Comparison of ENCODE assay signal across 9 cellular contexts in genomic region chr7:4830176-4830575, GRCh38. TPM values are rescaled to one million over a fixed set of nuclear protein-coding genes. Genes with fewer than 3 reads are reported as not detected.
DNase-seq lines count a peak whose midpoint lies in the region; ATAC-seq and TF ChIP-seq lines count a peak whose summit lies in the region.
"Had no signal": no experiment of that assay in that cellular context is flagged by ENCODE, and none has a peak within 500 bp of the region (broad histone marks: within the 10 kb centered on the region; RNA-seq: fewer than 3 reads in every experiment).

No MANE protein-coding gene starts in this region.

- H3K36me3 Mint-ChIP-seq in brain, result peaks cover 23% of the 10 kb centered on the region
- H3K36me3 Mint-ChIP-seq: activated naive CD8-positive, alpha-beta T cell had no signal

- no peaks in the 10 kb centered on the region for H3K36me3 ChIP-seq in kidney epithelial cell (ENCODE audit: control insufficient read depth, insufficient read depth, low read length)

- peak; percentile 95 to 97 for TF ChIP-seq CTCF in brain (conservative IDR thresholded peaks at IDR 0.05)
- TF ChIP-seq CTCF in kidney epithelial cell (IDR thresholded peaks at IDR 0.05; ENCODE audit: insufficient read depth, low read length, poor library complexity, severe bottlenecking), result peak; percentile 98

- DNase-seq in GDM1 (lab: John Stamatoyannopoulos, UW) (peak; percentile 37), HuH-7 (ENCODE audit: low spot score) (peak; percentile 92), T-helper 9 cell (peak; percentile 13), kidney epithelial cell (ENCODE audit: low read depth) (peak; percentile 21), NOMO-1 treated with DMSO at 0.1 percent for 48 hours (lab: John Stamatoyannopoulos, UW; ENCODE audit: unreplicated experiment) (no peak)
- peak in 2 of 3 donors; percentile 8 to 38 for DNase-seq in stimulated activated CD4-positive, alpha-beta T cell treated with anti-CD3 and anti-CD28 coated beads, TNF-alpha, amount 100 ng/mL, for 1 hour (ENCODE audit: low read depth in 3 of 3, low spot score in 1 of 3)

- peaks cover 2% of the 10 kb centered on the region for H3K27me3 ChIP-seq in kidney epithelial cell (ENCODE audit: control insufficient read depth, insufficient read depth, low read length)

- H3K4me3 ChIP-seq in kidney epithelial cell (ENCODE audit: low read depth, low read length), result no peak overlapping the region

- no peaks in the 10 kb centered on the region for H3K27me3 Mint-ChIP-seq in brain

- no peak overlapping the region for H3K4me3 Mint-ChIP-seq in brain
- H3K4me3 Mint-ChIP-seq: activated naive CD8-positive, alpha-beta T cell had no signal

- H3K4me1 Mint-ChIP-seq in brain, result peaks cover 6% of the 10 kb centered on the region

- peak overlapping the region in 3 of 5 experiments; percentile 74 to 93 (median 90) for H3K27ac Mint-ChIP-seq in brain
- H3K27ac Mint-ChIP-seq: activated naive CD8-positive, alpha-beta T cell had no signal

- no peaks in the 10 kb centered on the region for H3K9me3 Mint-ChIP-seq in brain

- ATAC-seq in HG02884 (IDR thresholded peaks at IDR 0.05; ENCODE audit: unreplicated experiment), result no peak

RNA-seq across cellular contexts. Expression of gene PAPOLB, which starts 31.7 kb away (rescaled TPM):
- not detected for polyA plus RNA-seq in brain (ENCODE audit: insufficient read depth, low read depth, low replicate concordance)
- 0.13 and 0.14 TPM in 2 replicates for total RNA-seq in kidney epithelial cell

RNA-seq across cellular contexts. Expression of gene RADIL, which starts 53.3 kb away (rescaled TPM):
- polyA plus RNA-seq in brain (ENCODE audit: insufficient read depth, low read depth, low replicate concordance), result 15.3 TPM
- total RNA-seq in kidney epithelial cell, result 2.3 and 3.5 TPM in 2 replicates

RNA-seq across cellular contexts. Expression of gene AP5Z1, which starts 54.8 kb away (rescaled TPM):
- polyA plus RNA-seq in brain (ENCODE audit: insufficient read depth, low read depth, low replicate concordance), result 19.5 TPM
- 71.2 and 85.6 TPM in 2 replicates for total RNA-seq in kidney epithelial cell
